Comparison of ENCODE assay signal across 27 cellular contexts in the genomic region with DNA sequence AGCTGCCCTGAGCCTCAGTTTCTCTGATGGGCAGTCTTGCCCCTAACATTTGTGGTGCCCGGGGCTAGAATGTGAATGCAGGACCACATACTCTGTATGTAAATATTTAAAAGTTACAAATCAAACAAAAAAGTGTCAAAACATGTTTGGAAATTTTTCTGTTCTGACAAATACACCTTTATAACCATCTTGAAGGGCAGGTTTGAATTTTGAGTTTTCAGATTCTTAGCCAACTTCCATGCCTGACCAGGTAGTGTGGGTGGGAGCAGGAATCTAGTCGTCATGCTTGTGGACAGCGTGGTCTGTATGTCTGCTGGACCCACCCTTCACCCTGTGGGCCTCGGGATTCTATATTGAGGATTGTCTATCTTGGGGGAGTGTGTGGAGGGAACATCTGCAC.
"Had no signal": no experiment of that assay in that cellular context is flagged by ENCODE, and none has a peak within 500 bp of the region (broad histone marks: within the 10 kb centered on the region; RNA-seq: fewer than 3 reads in every experiment).

No MANE protein-coding gene starts in this region.

- H3K4me3 Mint-ChIP-seq: activated naive CD4-positive, alpha-beta T cell treated with anti-CD3 and anti-CD28 coated beads for 36 hours; activated naive CD8-positive, alpha-beta T cell treated with anti-CD3 and anti-CD28 coated beads for 36 hours; brain; naive B cell; neural crest cell; T-helper 2 cell treated with Interferon-gamma antibody and Interleukin-4, amounts not matched to agents 5 μg/mL and 100 μg/mL, for 36 hours had no signal

- H3K27ac Mint-ChIP-seq: activated naive CD4-positive, alpha-beta T cell treated with anti-CD3 and anti-CD28 coated beads for 36 hours; activated naive CD8-positive, alpha-beta T cell treated with anti-CD3 and anti-CD28 coated beads for 36 hours; naive B cell; T-helper 2 cell treated with Interferon-gamma antibody and Interleukin-4, amounts not matched to agents 5 μg/mL and 100 μg/mL, for 36 hours had no signal

- H3K36me3 ChIP-seq: adrenal gland, esophagus squamous epithelium, right atrium auricular region, spleen, transverse colon, vagina had no signal

- H3K27me3 ChIP-seq: adrenal gland, esophagus squamous epithelium, right atrium auricular region, spleen, transverse colon, vagina had no signal

- H3K36me3 Mint-ChIP-seq: activated naive CD8-positive, alpha-beta T cell treated with anti-CD3 and anti-CD28 coated beads for 36 hours; naive B cell had no signal

- DNase-seq: activated CD4-positive, alpha-beta T cell treated with anti-CD3 and anti-CD28 coated beads for 48 hours; activated CD4-positive, alpha-beta T cell treated with anti-CD3 and anti-CD28 coated beads, Interleukin-2, amount 50 U/mL, for 48 hours; activated CD8-positive, alpha-beta memory T cell treated with anti-CD3 and anti-CD28 coated beads for 24 hours; activated effector memory CD4-positive, alpha-beta T cell treated with anti-CD3 and anti-CD28 coated beads, Interleukin-2, amount 50 U/mL, for 16 hours; activated naive CD4-positive, alpha-beta T cell treated with anti-CD3 and anti-CD28 coated beads for 36 hours; activated naive CD8-positive, alpha-beta T cell treated with anti-CD3 and anti-CD28 coated beads for 36 hours; adrenal gland; aorta; cortex of kidney; esophagus squamous epithelium; foreskin melanocyte; glutamatergic neuron; left cardiac atrium; left ventricle myocardium superior; naive B cell; nucleus accumbens; spleen; stimulated activated naive CD4-positive, alpha-beta T cell treated with Interleukin-2 at 50 U/mL for 16 hours; T-helper 1 cell; transverse colon had no signal

- H3K4me3 ChIP-seq: adrenal gland, esophagus squamous epithelium, right atrium auricular region, spleen, transverse colon, vagina had no signal

- ATAC-seq: left cardiac atrium, left ventricle myocardium superior had no signal

- H3K9ac ChIP-seq: parathyroid adenoma had no signal

- H3K9me3 ChIP-seq: adrenal gland, esophagus squamous epithelium, right atrium auricular region, spleen, transverse colon, vagina had no signal

- H3K4me1 ChIP-seq: adrenal gland, parathyroid adenoma, spleen had no signal

- H3K9me3 Mint-ChIP-seq: activated naive CD4-positive, alpha-beta T cell treated with anti-CD3 and anti-CD28 coated beads for 36 hours; activated naive CD8-positive, alpha-beta T cell treated with anti-CD3 and anti-CD28 coated beads for 36 hours; naive B cell; neural crest cell; T-helper 2 cell treated with Interferon-gamma antibody and Interleukin-4, amounts not matched to agents 5 μg/mL and 100 μg/mL, for 36 hours had no signal

- H3K27ac ChIP-seq: adrenal gland, epithelial cell of prostate, esophagus squamous epithelium, parathyroid adenoma, right atrium auricular region, spleen, transverse colon, vagina had no signal

- H2AFZ ChIP-seq: parathyroid adenoma had no signal

- H3K79me2 ChIP-seq: parathyroid adenoma had no signal

- H3K27me3 Mint-ChIP-seq: activated naive CD8-positive, alpha-beta T cell treated with anti-CD3 and anti-CD28 coated beads for 36 hours; brain; naive B cell had no signal
